In the genomic region with DNA sequence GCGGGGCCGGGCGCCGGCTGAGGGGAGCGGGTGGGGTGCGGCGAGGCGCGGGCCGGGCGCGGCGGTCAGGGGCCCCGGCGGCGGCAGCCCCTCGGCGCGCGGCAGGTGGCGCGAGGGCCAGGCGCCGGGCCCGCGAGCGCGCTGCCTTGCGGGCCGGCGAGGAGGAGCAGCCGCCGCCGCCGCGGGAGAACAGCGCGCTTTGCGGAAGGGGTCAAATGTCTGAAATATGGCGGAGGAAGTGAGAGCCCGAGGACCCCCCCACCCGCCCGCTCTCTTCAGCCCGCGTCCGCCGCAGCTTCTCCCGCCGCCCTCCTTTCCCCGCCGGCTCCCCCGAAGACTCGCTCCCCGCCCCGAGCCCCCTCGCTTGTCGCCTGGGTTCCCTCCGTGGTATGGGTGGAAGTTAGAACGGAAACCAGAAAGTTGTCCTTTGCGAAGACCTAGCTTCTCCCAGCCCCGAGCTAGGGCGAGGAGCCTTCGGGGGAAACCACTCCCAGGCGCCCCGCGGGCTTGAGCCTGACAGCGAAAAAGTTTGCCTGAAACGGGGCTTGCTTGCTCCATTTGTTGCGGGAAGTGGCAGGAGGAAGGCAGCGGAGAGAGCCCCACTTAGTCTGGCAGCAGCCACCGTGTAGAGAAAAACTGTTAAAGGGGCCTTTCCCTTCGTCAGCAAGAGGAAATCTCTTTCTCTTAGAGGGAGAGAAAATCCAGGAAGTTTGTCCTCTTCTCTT, we compare ENCODE assay signal across 8 cellular contexts. TPM values are rescaled to one million over a fixed set of nuclear protein-coding genes. Genes with fewer than 3 reads are reported as not detected.
DNase-seq lines count a peak whose midpoint lies in the region; ATAC-seq and TF ChIP-seq lines count a peak whose summit lies in the region.

No MANE protein-coding gene starts in this region.

- H3K4me1 ChIP-seq in adrenal gland (replicated peaks in 1 of 2) (peaks cover 27 to 43% of the 10 kb centered on the region in 2 donors), ovary (ENCODE audit: insufficient read depth) (peaks cover 7% of the 10 kb centered on the region)

- peaks cover 14% of the 10 kb centered on the region; the same call in 1 of the 2 replicates for H3F3A ChIP-seq in SU-DHL-6 (ENCODE audit: insufficient read depth)

- TF ChIP-seq POLR2A in adrenal gland (IDR thresholded peaks at IDR 0.05) (peak in 1 of 2 donors; percentile 71), ovary (IDR thresholded peaks at IDR 0.05) (peak; percentile 27)

- H3K27ac ChIP-seq in SU-DHL-6 (ENCODE audit: low read depth, low read length) (peak overlapping the region; percentile 87), adrenal gland (peak overlapping the region; percentile 93 to 99 (median 96)), ovary (peak overlapping the region; percentile 86 to 89)

- peaks cover 51% of the 10 kb centered on the region for H3K79me2 ChIP-seq in SU-DHL-6 (ENCODE audit: insufficient read depth, low read length)

- TF ChIP-seq EP300 in ovary (IDR thresholded peaks at IDR 0.05), result no peak

- peak overlapping the region; percentile 99 for H3K4me3 ChIP-seq in SU-DHL-6 (ENCODE audit: insufficient read depth, low read length, poor library complexity, severe bottlenecking)
- H3K4me3 ChIP-seq in adrenal gland, result peak overlapping the region; percentile 45 to 88 (median 58)
- peak overlapping the region; percentile 90 for H3K4me3 ChIP-seq in ovary

- H4K20me1 ChIP-seq in SU-DHL-6 (ENCODE audit: low read depth, low read length), result peaks cover 24% of the 10 kb centered on the region; the same call in 1 of the 2 replicates

- H3K4me2 ChIP-seq in SU-DHL-6 (ENCODE audit: low read depth, low read length, poor library complexity, severe bottlenecking), result peak overlapping the region; percentile 95

- intact Hi-C loops in adrenal gland (cut with DNase I) (loop anchor here in 1 of 2 donors (5.0 to 10.0 kb wide), 2 partner anchors 74 to 249 kb away; partner anchors contain the start of gene NUP107), cardiac septum (cut with DNase I) (loop anchor here (2.0 to 5.0 kb wide), 6 partner anchors 74 to 279 kb away; partner anchors contain the start of genes MDM1, MDM2 and NUP107), ovary (cut with DNase I) (loop anchor here in 1 of 4 donors (10.0 kb wide), 2 partner anchors 74 to 246 kb away; partner anchors contain the start of gene NUP107)

- no peak for TF ChIP-seq CTCF in SU-DHL-6 (IDR thresholded peaks at IDR 0.05; ENCODE audit: insufficient read depth, low read length, poor library complexity, severe bottlenecking)
- TF ChIP-seq CTCF in adrenal gland (IDR thresholded peaks at IDR 0.05), result no peak
- TF ChIP-seq CTCF in ovary (IDR thresholded peaks at IDR 0.05), result no peak

- H3K27me3 ChIP-seq in SU-DHL-6 (ENCODE audit: low read length) (no peaks in the 10 kb centered on the region), adrenal gland (no peaks in the 10 kb centered on the region), ovary (no peaks in the 10 kb centered on the region)

- WGBS in adrenal gland, 4 donors, result 0 to 1% (median 0%) methylated on average over 5 to 72 of the region's 72 CpGs
- WGBS in ovary, 3 donors, result 0 to 1% (median 0%) methylated on average over 30 to 72 of the region's 72 CpGs

- H2AFZ ChIP-seq in SU-DHL-6 (ENCODE audit: low read depth, low read length, severe bottlenecking), result no peak overlapping the region

- DNase-seq in COLO829 (ENCODE audit: low spot score), result peak; percentile 15
- peak; percentile 65 for DNase-seq in HT-29 (ENCODE audit: low spot score)
- peak; percentile 58 to 82 (median 71) for DNase-seq in adrenal gland
- DNase-seq in cardiac septum (ENCODE audit: low spot score), result peak; percentile 83
- DNase-seq in ovary, result peak; percentile 59 to 77 (median 73)
- DNase-seq in epidermal melanocyte (ENCODE audit: insufficient read length, low spot score), result no peak

- H3K9me3 ChIP-seq in SU-DHL-6 (ENCODE audit: insufficient read depth, low read length) (no peaks in the 10 kb centered on the region), adrenal gland (replicated peaks in 1 of 3) (no peaks in the 10 kb centered on the region), ovary (no peaks in the 10 kb centered on the region)

- ATAC-seq in GM19468 (IDR thresholded peaks at IDR 0.05; ENCODE audit: extremely low read depth, unreplicated experiment), result peak; percentile 11

- H3K36me3 ChIP-seq in SU-DHL-6 (ENCODE audit: low read length) (no peaks in the 10 kb centered on the region), adrenal gland (replicated peaks in 1 of 2) (no peaks in the 10 kb centered on the region), ovary (no peaks in the 10 kb centered on the region)

- H3K9me2 ChIP-seq in SU-DHL-6 (replicated peaks; ENCODE audit: insufficient read depth, low read length), result no peaks in the 10 kb centered on the region

- peak overlapping the region; percentile 91 for H3K9ac ChIP-seq in SU-DHL-6 (ENCODE audit: low read length)

RNA-seq across cellular contexts. Expression of gene RAP1B, which starts 0.6 kb away (rescaled TPM):
- 57.8 and 58.9 TPM in 2 replicates for total RNA-seq in HT-29 (2014; rRNA removed; shearing (Covaris generic))
- total RNA-seq in adrenal gland (100 to 1,000 TPM; 113 to 302 (median 168) TPM), cardiac septum (48.6 TPM), ovary (100 to 1,000 TPM in 4 of 7 donors, 10 to 100 TPM in 3; 81.9 to 146 (median 107) TPM)
- polyA plus RNA-seq in adrenal gland (100 to 1,000 TPM in 1 of 3 donors, 10 to 100 TPM in 2; 74.6 to 264 (median 80.3) TPM), ovary (100 to 1,000 TPM in 1 of 2 donors, 10 to 100 TPM in 1; 81.8 to 195 TPM)
